Comparison of ENCODE assay signal across 9 cellular contexts in genomic region chr10:80486785-80487421, GRCh38. TPM values are rescaled to one million over a fixed set of nuclear protein-coding genes. Genes with fewer than 3 reads are reported as not detected.
DNase-seq lines count a peak whose midpoint lies in the region; ATAC-seq lines count a peak whose summit lies in the region.
"Had no signal": no experiment of that assay in that cellular context is flagged by ENCODE, and none has a peak within 500 bp of the region (broad histone marks: within the 10 kb centered on the region; RNA-seq: fewer than 3 reads in every experiment).

No MANE protein-coding gene starts in this region.

- H3K27ac ChIP-seq in naive thymus-derived CD4-positive, alpha-beta T cell (ENCODE audit: low read depth, low read length) = peak overlapping the region; percentile 74

- H3K9me3 Mint-ChIP-seq in stimulated activated naive CD8-positive, alpha-beta T cell treated with anti-CD3 and anti-CD28 coated beads, Interleukin-15, Interleukin-2, amounts not matched to agents 100 ng/mL and 50 ng/mL, for 24 hours = no peaks in the 10 kb centered on the region
- peaks cover 0 to 10% of the 10 kb centered on the region in 2 donors for H3K9me3 Mint-ChIP-seq in activated naive CD4-positive, alpha-beta T cell treated with anti-CD3 and anti-CD28 coated beads, Interleukin-2, amount 50 U/mL, for 72 hours
- peaks cover 0 to 7% (median 0%) of the 10 kb centered on the region in 11 donors for H3K9me3 Mint-ChIP-seq in naive thymus-derived CD4-positive, alpha-beta T cell

- CTCF ChIA-PET in naive thymus-derived CD4-positive, alpha-beta T cell (lab: Charles Lee) = interaction anchor here (0.6 to 4.3 kb wide), 12 partner anchors 9 to 42 kb away, joined by 3 to 40 read pairs (median 4); no protein-coding TSS in a partner anchor

- intact Hi-C loops in naive thymus-derived CD4-positive, alpha-beta T cell (cut with micrococcal nuclease) = loop anchor here (1.0 to 2.0 kb wide), 3 partner anchors 10 to 32 kb away; partner anchors contain the start of gene TSPAN14 (in 1 of the 2)

- peaks cover 95 to 98% of the 10 kb centered on the region in 2 donors for H3K4me1 ChIP-seq in naive thymus-derived CD4-positive, alpha-beta T cell (ENCODE audit: control insufficient read depth in 2 of 2, insufficient read depth in 2 of 2, low read length in 2 of 2)

- H3K9me3 ChIP-seq in naive thymus-derived CD4-positive, alpha-beta T cell (ENCODE audit: control insufficient read depth in 2 of 3, low read length in 3 of 3) = no peaks in the 10 kb centered on the region

- peaks cover 6 to 30% (median 7%) of the 10 kb centered on the region in 3 experiments for H3K36me3 ChIP-seq in naive thymus-derived CD4-positive, alpha-beta T cell (ENCODE audit: control insufficient read depth in 2 of 3, insufficient read depth in 3 of 3, low read length in 3 of 3)

- peaks cover 98% of the 10 kb centered on the region for H3K4me1 Mint-ChIP-seq in stimulated activated naive CD8-positive, alpha-beta T cell treated with anti-CD3 and anti-CD28 coated beads, Interleukin-15, Interleukin-2, amounts not matched to agents 100 ng/mL and 50 ng/mL, for 24 hours (ENCODE audit: low read depth)
- H3K4me1 Mint-ChIP-seq in naive thymus-derived CD4-positive, alpha-beta T cell = peaks cover 74 to 100% (median 90%) of the 10 kb centered on the region in 7 donors

- H3K27me3 Mint-ChIP-seq in stimulated activated naive CD8-positive, alpha-beta T cell treated with anti-CD3 and anti-CD28 coated beads, Interleukin-15, Interleukin-2, amounts not matched to agents 100 ng/mL and 50 ng/mL, for 24 hours = no peaks in the 10 kb centered on the region
- H3K27me3 Mint-ChIP-seq in naive thymus-derived CD4-positive, alpha-beta T cell = no peaks in the 10 kb centered on the region

- ATAC-seq in stimulated activated naive CD8-positive, alpha-beta T cell treated with anti-CD3 and anti-CD28 coated beads, Interleukin-15, Interleukin-2, amounts not matched to agents 100 U/mL and 50 U/mL, for 24 hours = no peak
- ATAC-seq in activated naive CD4-positive, alpha-beta T cell treated with anti-CD3 and anti-CD28 coated beads, Interleukin-2, amount 50 U/mL, for 72 hours = no peak
- ATAC-seq in naive thymus-derived CD4-positive, alpha-beta T cell = no peak
- ATAC-seq in GM21786 (IDR thresholded peaks at IDR 0.05; ENCODE audit: unreplicated experiment) = no peak

- H3K27ac Mint-ChIP-seq in stimulated activated naive CD8-positive, alpha-beta T cell treated with anti-CD3 and anti-CD28 coated beads, Interleukin-15, Interleukin-2, amounts not matched to agents 100 ng/mL and 50 ng/mL, for 24 hours = peak overlapping the region; percentile 99
- peak overlapping the region; percentile 90 to 96 for H3K27ac Mint-ChIP-seq in activated naive CD4-positive, alpha-beta T cell treated with anti-CD3 and anti-CD28 coated beads, Interleukin-2, amount 50 U/mL, for 72 hours
- H3K27ac Mint-ChIP-seq in naive thymus-derived CD4-positive, alpha-beta T cell = peak overlapping the region; percentile 74 to 99 (median 88)

- POLR2A ChIA-PET in naive thymus-derived CD4-positive, alpha-beta T cell (lab: Charles Lee) = interaction anchor here (1.5 to 14.6 kb wide), 4 partner anchors 14 to 42 kb away, joined by 4 to 608 read pairs (median 98); no protein-coding TSS in a partner anchor

- no peak for DNase-seq in stimulated activated naive CD8-positive, alpha-beta T cell treated with anti-CD3 and anti-CD28 coated beads, Interleukin-15, Interleukin-2, amounts not matched to agents 100 U/mL and 50 U/mL, for 24 hours
- peak in 1 of 2 donors; percentile 4 for DNase-seq in activated naive CD4-positive, alpha-beta T cell treated with anti-CD3 and anti-CD28 coated beads, Interleukin-2, amount 50 U/mL, for 72 hours (ENCODE audit: low spot score in 2 of 2)
- no peak for DNase-seq in naive thymus-derived CD4-positive, alpha-beta T cell
- no peak for DNase-seq in NCI-H82 (lab: John Stamatoyannopoulos, UW)
- no peak for DNase-seq in anterior cingulate cortex (lab: John Stamatoyannopoulos, UW)
- DNase-seq in EL = no peak
- DNase-seq: NCI-H226 had no signal

- peak overlapping the region; percentile 49 for H3K4me3 ChIP-seq in naive thymus-derived CD4-positive, alpha-beta T cell (ENCODE audit: low read length)

- H3K27me3 ChIP-seq in naive thymus-derived CD4-positive, alpha-beta T cell (ENCODE audit: control insufficient read depth in 2 of 2, insufficient read depth in 2 of 2, low read length in 2 of 2) = no peaks in the 10 kb centered on the region

- peaks cover 47% of the 10 kb centered on the region for H3K36me3 Mint-ChIP-seq in stimulated activated naive CD8-positive, alpha-beta T cell treated with anti-CD3 and anti-CD28 coated beads, Interleukin-15, Interleukin-2, amounts not matched to agents 100 ng/mL and 50 ng/mL, for 24 hours (ENCODE audit: low read depth)
- peaks cover 28 to 31% of the 10 kb centered on the region in 2 donors for H3K36me3 Mint-ChIP-seq in activated naive CD4-positive, alpha-beta T cell treated with anti-CD3 and anti-CD28 coated beads, Interleukin-2, amount 50 U/mL, for 72 hours
- peaks cover 16 to 52% (median 29%) of the 10 kb centered on the region in 5 donors for H3K36me3 Mint-ChIP-seq in naive thymus-derived CD4-positive, alpha-beta T cell

- peak overlapping the region; percentile 75 for H3K4me3 Mint-ChIP-seq in stimulated activated naive CD8-positive, alpha-beta T cell treated with anti-CD3 and anti-CD28 coated beads, Interleukin-15, Interleukin-2, amounts not matched to agents 100 ng/mL and 50 ng/mL, for 24 hours
- H3K4me3 Mint-ChIP-seq in naive thymus-derived CD4-positive, alpha-beta T cell = peak overlapping the region; percentile 64 to 88 (median 80)

RNA-seq across cellular contexts. Expression of gene TSPAN14, which starts 32.8 kb away (rescaled TPM):
- total RNA-seq in activated naive CD4-positive, alpha-beta T cell treated with anti-CD3 and anti-CD28 coated beads, Interleukin-2, amount 50 U/mL, for 72 hours = 10 to 100 TPM; 30.7 to 53.6 TPM
- total RNA-seq in naive thymus-derived CD4-positive, alpha-beta T cell = 100 to 1,000 TPM; 135 to 165 (median 160) TPM
- 100 to 1,000 TPM; 179 to 386 TPM for polyA plus RNA-seq in naive thymus-derived CD4-positive, alpha-beta T cell

RNA-seq across cellular contexts. Expression of gene SH2D4B, which starts 50.8 kb away (rescaled TPM):
- under 1 TPM in 1 of 2 donors, not detected in 1; 0.14 TPM for total RNA-seq in activated naive CD4-positive, alpha-beta T cell treated with anti-CD3 and anti-CD28 coated beads, Interleukin-2, amount 50 U/mL, for 72 hours
- total RNA-seq in naive thymus-derived CD4-positive, alpha-beta T cell = under 1 TPM; 0.10 to 0.51 (median 0.14) TPM
- polyA plus RNA-seq in naive thymus-derived CD4-positive, alpha-beta T cell = not detected
